25 cellular contexts compared by ENCODE assay signal in genomic region chr16:1117169-1117900, GRCh38. TPM values are rescaled to one million over a fixed set of nuclear protein-coding genes. Genes with fewer than 3 reads are reported as not detected.
"Had no signal": no experiment of that assay in that cellular context is flagged by ENCODE, and none has a peak within 500 bp of the region (broad histone marks: within the 10 kb centered on the region; RNA-seq: fewer than 3 reads in every experiment).

No MANE protein-coding gene starts in this region.

- H3K27me3 ChIP-seq: Peyer's patch had no signal

- H2AFZ ChIP-seq: PC-9 had no signal

- H3K27ac ChIP-seq: PC-9, Peyer's patch, SJCRH30, SK-N-MC had no signal

- H3K4me2 ChIP-seq: PC-9 had no signal

- DNase-seq: Karpas-422, KG1, MG63, NCI-H1092, NCI-H1105 treated with DMSO at 0.1 percent for 48 hours, NCI-H1417 treated with DMSO at 0.1 percent for 48 hours, NCI-H146, NCI-H1694 treated with DMSO at 0.1 percent for 48 hours, NCI-H1930, NCI-H2081, NCI-H2107, NCI-H2227 treated with DMSO at 0.1 percent for 48 hours, NCI-H524, NCI-H69, NCI-H82, OCI-M1, PC-9, Peyer's patch, SHP77 treated with DMSO at 0.1 percent for 48 hours had no signal

- H3K36me3 ChIP-seq: MG63, Peyer's patch, SJCRH30 had no signal

- H3K9me3 ChIP-seq: MG63, Peyer's patch, SJCRH30 had no signal

- ATAC-seq: Right ventricle myocardium inferior had no signal

- H3K4me3 ChIP-seq: MG63, PC-9, Peyer's patch, SJCRH30, SK-N-MC had no signal

RNA-seq across cellular contexts. Expression of gene C1QTNF8, which starts 21.3 kb away (rescaled TPM):
- total RNA-seq: NCI-H460; PC-9; Peyer's patch; RPMI7951; SJCRH30; T-helper 1 cell treated with Interleukin-12 subunit alpha and Interleukin-12 subunit beta and Interleukin-4 antibody, amounts not matched to agents 30 ng/mL and 1 ng/mL, for 36 hours had no signal

RNA-seq across cellular contexts. Expression of gene CACNA1H, which starts 35.6 kb away (rescaled TPM):
- total RNA-seq: PC-9, RPMI7951 had no signal

RNA-seq across cellular contexts. Expression of gene SSTR5, which starts 44.8 kb away (rescaled TPM):
- total RNA-seq: PC-9; RPMI7951; T-helper 1 cell treated with Interleukin-12 subunit alpha and Interleukin-12 subunit beta and Interleukin-4 antibody, amounts not matched to agents 30 ng/mL and 1 ng/mL, for 36 hours had no signal
